2 cellular contexts compared by ENCODE assay signal in the genomic region with DNA sequence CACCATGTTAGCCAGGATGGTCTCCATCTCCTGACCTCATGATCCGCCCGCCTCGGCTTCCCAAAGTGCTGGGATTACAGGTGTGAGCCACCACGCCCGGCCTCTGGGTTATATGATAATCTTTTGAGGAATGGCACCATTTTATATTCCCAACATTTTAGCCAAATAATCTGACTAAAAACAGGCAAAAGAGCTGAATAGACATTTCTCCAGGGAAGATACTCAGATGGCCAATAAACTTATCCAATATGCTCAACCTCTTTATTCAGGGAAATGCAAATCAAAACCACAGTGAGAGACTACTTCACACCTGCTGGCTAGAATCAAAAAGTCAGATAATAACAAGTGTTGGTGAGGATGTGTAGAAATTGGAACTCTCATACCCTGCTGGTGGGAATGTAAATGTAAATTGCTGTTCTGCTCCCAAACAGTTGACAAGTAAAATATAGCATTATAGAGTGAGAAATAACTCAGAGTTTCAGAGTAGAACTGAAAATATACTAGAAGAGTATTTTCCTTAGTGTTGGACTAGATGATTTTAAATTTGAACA.
TF ChIP-seq lines count a peak whose summit lies in the region.

No MANE protein-coding gene starts in this region.

TF ChIP-seq in SK-N-SH, 30 proteins besides CTCF, POLR2A, EP300 and RAD21 (continued from another document):
- TF ChIP-seq ZBTB33 (IDR thresholded peaks at IDR 0.05; ENCODE audit: borderline replicate concordance, low read depth) (no peak), FOXM1 (IDR thresholded peaks at IDR 0.05; ENCODE audit: low read depth) (no peak), JUND (IDR thresholded peaks at IDR 0.05) (no peak), TEAD4 (IDR thresholded peaks at IDR 0.05; ENCODE audit: borderline replicate concordance, insufficient read depth) (no peak), ELF1 (IDR thresholded peaks at IDR 0.05) (no peak), IRF3 (IDR thresholded peaks at IDR 0.05; ENCODE audit: low read depth, low read length) (no peak), YY1 (IDR thresholded peaks at IDR 0.05; ENCODE audit: low read depth) (no peak), GABPA (IDR thresholded peaks at IDR 0.05; ENCODE audit: low read depth) (no peak), USF2 (IDR thresholded peaks at IDR 0.05; ENCODE audit: borderline replicate concordance, low read depth, low read length) (no peak), REST (IDR thresholded peaks at IDR 0.05; ENCODE audit: low read depth, low read length) (no peak)
- TF ChIP-seq, protein P1, sequence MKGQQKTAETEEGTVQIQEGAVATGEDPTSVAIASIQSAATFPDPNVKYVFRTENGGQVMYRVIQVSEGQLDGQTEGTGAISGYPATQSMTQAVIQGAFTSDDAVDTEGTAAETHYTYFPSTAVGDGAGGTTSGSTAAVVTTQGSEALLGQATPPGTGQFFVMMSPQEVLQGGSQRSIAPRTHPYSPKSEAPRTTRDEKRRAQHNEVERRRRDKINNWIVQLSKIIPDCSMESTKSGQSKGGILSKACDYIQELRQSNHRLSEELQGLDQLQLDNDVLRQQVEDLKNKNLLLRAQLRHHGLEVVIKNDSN (IDR thresholded peaks at IDR 0.05; ENCODE audit: borderline replicate concordance, low read depth) = no peak
TF ChIP-seq in SK-N-SH: peak in this region for 0.

TF ChIP-seq in SK-N-SH treated with all-trans-retinoic acid at 6 μM for 48 hours, 23 proteins besides CTCF, POLR2A, EP300 and RAD21:
- no peak for TF ChIP-seq TSHZ2 (CRISPR knock-in tag; IDR thresholded peaks at IDR 0.05)
- TF ChIP-seq ZFP3 (CRISPR knock-in tag; IDR thresholded peaks at IDR 0.05) = no peak
- TF ChIP-seq CSDC2 (CRISPR knock-in tag; IDR thresholded peaks at IDR 0.05) = no peak
- no peak for TF ChIP-seq CSRNP3 (CRISPR knock-in tag; IDR thresholded peaks at IDR 0.05)
- no peak for TF ChIP-seq ARNTL (CRISPR knock-in tag; IDR thresholded peaks at IDR 0.05; ENCODE audit: borderline replicate concordance, low read depth)
- TF ChIP-seq PPARA (CRISPR knock-in tag; IDR thresholded peaks at IDR 0.05; ENCODE audit: borderline replicate concordance) = no peak
- TF ChIP-seq TOX (CRISPR knock-in tag; IDR thresholded peaks at IDR 0.05; ENCODE audit: borderline replicate concordance) = no peak
- no peak for TF ChIP-seq OSR1 (CRISPR knock-in tag; IDR thresholded peaks at IDR 0.05)
- no peak for TF ChIP-seq SNAI2 (CRISPR knock-in tag; IDR thresholded peaks at IDR 0.05)
- no peak for TF ChIP-seq ZNF8 (CRISPR knock-in tag; IDR thresholded peaks at IDR 0.05)
- no peak for TF ChIP-seq ESRRG (CRISPR knock-in tag; IDR thresholded peaks at IDR 0.05)
- TF ChIP-seq ISL1 (CRISPR knock-in tag; IDR thresholded peaks at IDR 0.05) = no peak
- TF ChIP-seq GLIS3 (CRISPR knock-in tag; IDR thresholded peaks at IDR 0.05) = no peak
- TF ChIP-seq BACH2 (CRISPR knock-in tag; IDR thresholded peaks at IDR 0.05; ENCODE audit: borderline replicate concordance) = no peak
- TF ChIP-seq, protein P2, sequence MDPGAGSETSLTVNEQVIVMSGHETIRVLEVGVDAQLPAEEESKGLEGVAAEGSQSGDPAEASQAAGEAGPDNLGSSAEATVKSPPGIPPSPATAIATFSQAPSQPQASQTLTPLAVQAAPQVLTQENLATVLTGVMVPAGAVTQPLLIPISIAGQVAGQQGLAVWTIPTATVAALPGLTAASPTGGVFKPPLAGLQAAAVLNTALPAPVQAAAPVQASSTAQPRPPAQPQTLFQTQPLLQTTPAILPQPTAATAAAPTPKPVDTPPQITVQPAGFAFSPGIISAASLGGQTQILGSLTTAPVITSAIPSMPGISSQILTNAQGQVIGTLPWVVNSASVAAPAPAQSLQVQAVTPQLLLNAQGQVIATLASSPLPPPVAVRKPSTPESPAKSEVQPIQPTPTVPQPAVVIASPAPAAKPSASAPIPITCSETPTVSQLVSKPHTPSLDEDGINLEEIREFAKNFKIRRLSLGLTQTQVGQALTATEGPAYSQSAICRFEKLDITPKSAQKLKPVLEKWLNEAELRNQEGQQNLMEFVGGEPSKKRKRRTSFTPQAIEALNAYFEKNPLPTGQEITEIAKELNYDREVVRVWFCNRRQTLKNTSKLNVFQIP (CRISPR knock-in tag; IDR thresholded peaks at IDR 0.05; ENCODE audit: borderline replicate concordance, low read depth) = no peak
